10 cellular contexts compared by ENCODE assay signal in genomic region chr2:95633626-95634259, GRCh38. TPM values are rescaled to one million over a fixed set of nuclear protein-coding genes. Genes with fewer than 3 reads are reported as not detected.
A peak's percentile ranks its signal among the peaks of the same experiment; 100 is the strongest.
DNase-seq lines count a peak whose midpoint lies in the region; ATAC-seq, FAIRE-seq and TF ChIP-seq lines count a peak whose summit lies in the region.
"Not testable (repeated sequence)": the region's sequence is repeated elsewhere in the genome, so short reads cannot be mapped to it uniquely, and the experiment has no call there.
"Had no signal": no experiment of that assay in that cellular context is flagged by ENCODE, and none has a peak within 500 bp of the region (broad histone marks: within the 10 kb centered on the region; RNA-seq: fewer than 3 reads in every experiment).

No MANE protein-coding gene starts in this region.

- TF ChIP-seq EP300 in gastroesophageal sphincter (IDR thresholded peaks at IDR 0.05), result not testable (repeated sequence)

- CTCF ChIA-PET in Panc1 (lab: Charles Lee), result not testable (repeated sequence)

- not testable (repeated sequence) for BruUV-seq in Panc1 (replicated peaks; lab: Mats Ljungman, UMichigan)

- TF ChIP-seq CTCF in Panc1 (IDR thresholded peaks at IDR 0.05); gastroesophageal sphincter (IDR thresholded peaks at IDR 0.05); lower lobe of right lung (IDR thresholded peaks at IDR 0.05); gastrocnemius medialis (IDR thresholded peaks at IDR 0.05 in 4 of 5, conservative IDR thresholded peaks at IDR 0.05 in 1 of 5): not testable (repeated sequence)

- H3K4me3 ChIP-seq in Panc1 (ENCODE audit: low read depth in 2 of 2, low read length in 2 of 2); gastroesophageal sphincter; lower lobe of right lung; gastrocnemius medialis: not testable (repeated sequence)

- POLR2A ChIA-PET in Panc1 (lab: Charles Lee), result not testable (repeated sequence)

- ATAC-seq in Panc1, result 0 out of 2 replicates have a peak, but pooled peaks have one; percentile 45
- ATAC-seq in gastroesophageal sphincter, result peak; percentile 85
- peak; percentile 71 for ATAC-seq in left ventricle myocardium superior
- peak; percentile 42 to 54 for ATAC-seq in lower lobe of right lung
- peak; percentile 58 to 65 for ATAC-seq in gastrocnemius medialis

- in situ Hi-C loops in Panc1 (cut with HindIII; ENCODE audit: low pct_unique_long_range_greater_than_20kb, low sequenced_read_pairs); gastrocnemius medialis (cut with MboI; ENCODE audit: low sequenced_read_pairs in 4 of 4): not testable (repeated sequence)

- not testable (repeated sequence) for H3K4me1 ChIP-seq in Panc1 (ENCODE audit: control insufficient read depth, insufficient read depth, low read length); gastroesophageal sphincter; lower lobe of right lung; gastrocnemius medialis

- H3K27me3 ChIP-seq in Panc1 (ENCODE audit: control insufficient read depth, insufficient read depth, low read length); gastroesophageal sphincter; lower lobe of right lung (ENCODE audit: low read depth); gastrocnemius medialis: not testable (repeated sequence)

- FAIRE-seq in endometrium (lab: Jason Lieb, UNC), result peak; percentile 55

- not testable (repeated sequence) for H3K9me3 ChIP-seq in Panc1 (ENCODE audit: control insufficient read depth, insufficient read depth, low read depth, low read length); gastroesophageal sphincter; lower lobe of right lung; gastrocnemius medialis

- no CpG with 5 or more reads among the region's 2 CpGs for WGBS in gastroesophageal sphincter (ENCODE audit: low coverage in 1 of 2), 2 donors

- intact Hi-C loops in Panc1 (cut with micrococcal nuclease; ENCODE audit: unreplicated experiment); left ventricle myocardium superior (cut with micrococcal nuclease); lower lobe of right lung (cut with DNase I); gastrocnemius medialis (cut with DNase I; ENCODE audit: low total_unique reads): not testable (repeated sequence)

- not testable (repeated sequence) for H3K27ac ChIP-seq in Panc1 (ENCODE audit: low read length); gastroesophageal sphincter; lower lobe of right lung; gastrocnemius medialis

- TF ChIP-seq POLR2A in gastroesophageal sphincter (IDR thresholded peaks at IDR 0.05); gastrocnemius medialis (IDR thresholded peaks at IDR 0.05): not testable (repeated sequence)

- H3K36me3 ChIP-seq in Panc1 (ENCODE audit: control insufficient read depth, insufficient read depth, low read length); gastroesophageal sphincter; lower lobe of right lung; gastrocnemius medialis: not testable (repeated sequence)

- not testable (repeated sequence) for DNase-seq in Panc1 (ENCODE audit: low read depth, low spot score); left ventricle myocardium superior; lower lobe of right lung; gastrocnemius medialis

RNA-seq across cellular contexts. Expression of gene TRIM43, which starts 41.9 kb away (rescaled TPM):
- total RNA-seq in Panc1 (2021; ENCODE audit: unreplicated experiment), result not detected
- not detected for polyA plus RNA-seq in Panc1 (2012; ENCODE audit: insufficient read length)
- not detected for total RNA-seq in gastroesophageal sphincter
- total RNA-seq in left ventricle myocardium superior, result not detected
- total RNA-seq in lower lobe of right lung, result not detected
- total RNA-seq in gastrocnemius medialis, result not detected
- total RNA-seq: CD4-positive, CD25-positive, alpha-beta regulatory T cell; CD8-positive, alpha-beta memory T cell; GM12878; H9 had no signal
- polyA plus RNA-seq: CD4-positive, CD25-positive, alpha-beta regulatory T cell; CD8-positive, alpha-beta memory T cell; GM12878 had no signal
